Comparison of ENCODE assay signal across 8 cellular contexts in genomic region chr18:5295231-5295920, GRCh38. TPM values are rescaled to one million over a fixed set of nuclear protein-coding genes. Genes with fewer than 3 reads are reported as not detected.
A peak's percentile ranks its signal among the peaks of the same experiment; 100 is the strongest.
DNase-seq lines count a peak whose midpoint lies in the region; ATAC-seq and TF ChIP-seq lines count a peak whose summit lies in the region.

TSS of gene ZBTB14 (minus strand) at chr18:5295726. CDS start at chr18:5293246, 2,480 bp downstream.

- H3K27me3 Mint-ChIP-seq in CD8-positive, alpha-beta T cell (ENCODE audit: low read depth), result peaks cover 5% of the 10 kb centered on the region
- H3K27me3 Mint-ChIP-seq in activated naive CD8-positive, alpha-beta T cell treated with anti-CD3 and anti-CD28 coated beads for 36 hours, result peaks cover 4% of the 10 kb centered on the region
- peaks cover 18% of the 10 kb centered on the region for H3K27me3 Mint-ChIP-seq in osteocyte (ENCODE audit: unreplicated experiment)

- peak within 1 kb of the TSS; percentile 92 for H3K4me3 ChIP-seq in CD8-positive, alpha-beta T cell (ENCODE audit: low read depth, low read length)
- H3K4me3 ChIP-seq in SK-N-MC (peak within 1 kb of the TSS; percentile 90), thyroid gland (replicated peaks in 1 of 3) (peak within 1 kb of the TSS; percentile 69 to 99 (median 83))

- no peaks in the 10 kb centered on the region for H3K9me3 ChIP-seq in CD8-positive, alpha-beta T cell (ENCODE audit: low read length)
- H3K9me3 ChIP-seq in SK-N-MC (ENCODE audit: low read depth, low read length) (no peaks in the 10 kb centered on the region), thyroid gland (no peaks in the 10 kb centered on the region)

- H3K9ac ChIP-seq in SK-N-MC (ENCODE audit: insufficient read length), result peak within 1 kb of the TSS; percentile 86

- peak; percentile 47 to 84 (median 67) for DNase-seq in CD8-positive, alpha-beta T cell
- no peak for DNase-seq in SK-N-MC (ENCODE audit: low read depth, low spot score)
- peak; percentile 75 for DNase-seq in activated naive CD8-positive, alpha-beta T cell treated with anti-CD3 and anti-CD28 coated beads for 36 hours
- peak in 38 of 42 donors; percentile 11 to 82 (median 64) for DNase-seq in head of caudate nucleus
- DNase-seq in osteocyte (ENCODE audit: extremely low spot score, unreplicated experiment), result peak; percentile 89
- DNase-seq in thyroid gland, result peak; percentile 72 to 73

- ATAC-seq in CD8-positive, alpha-beta T cell, result peak; percentile 37
- ATAC-seq in GM19372 (IDR thresholded peaks at IDR 0.05; ENCODE audit: low read depth, unreplicated experiment) (peak; percentile 33), HG03520 (IDR thresholded peaks at IDR 0.05; ENCODE audit: unreplicated experiment) (peak; percentile 28)

- peak within 1 kb of the TSS; percentile 90 for H3K27ac ChIP-seq in CD8-positive, alpha-beta T cell (ENCODE audit: low read depth, low read length)
- H3K27ac ChIP-seq in SK-N-MC (peak within 1 kb of the TSS; percentile 92), thyroid gland (peak within 1 kb of the TSS; percentile 95 to 98 (median 98))

- CTCF ChIA-PET in CD8-positive, alpha-beta T cell (lab: Charles Lee), result interaction anchor here (1.4 to 3.9 kb wide), 2 partner anchors 19 to 57 kb away, joined by 4 to 27 read pairs; no protein-coding TSS in a partner anchor

- 0% methylated on average over 6 of the region's 116 CpGs; no CpG with 5 or more reads in 1 of the 2 donors for WGBS in thyroid gland, 2 donors

- no peaks in the 10 kb centered on the region for H3K9me3 Mint-ChIP-seq in CD8-positive, alpha-beta T cell
- H3K9me3 Mint-ChIP-seq in activated naive CD8-positive, alpha-beta T cell treated with anti-CD3 and anti-CD28 coated beads for 36 hours, result no peaks in the 10 kb centered on the region
- H3K9me3 Mint-ChIP-seq in osteocyte (ENCODE audit: unreplicated experiment), result no peaks in the 10 kb centered on the region

- POLR2A ChIA-PET in CD8-positive, alpha-beta T cell (lab: Charles Lee), result interaction anchor here (0.6 to 5.7 kb wide), 25 partner anchors 9 to 1844 kb away, joined by 3 to 192 read pairs (median 5); no protein-coding TSS in a partner anchor

- H3K4me1 ChIP-seq in CD8-positive, alpha-beta T cell (ENCODE audit: insufficient read depth, low read length), result peaks cover 27% of the 10 kb centered on the region
- no peaks in the 10 kb centered on the region for H3K4me1 ChIP-seq in thyroid gland

- H3K4me3 Mint-ChIP-seq in CD8-positive, alpha-beta T cell, result peak within 1 kb of the TSS; percentile 93
- peak within 1 kb of the TSS; percentile 93 for H3K4me3 Mint-ChIP-seq in activated naive CD8-positive, alpha-beta T cell treated with anti-CD3 and anti-CD28 coated beads for 36 hours
- peak within 1 kb of the TSS; percentile 91 for H3K4me3 Mint-ChIP-seq in osteocyte (ENCODE audit: unreplicated experiment)

- H3K36me3 ChIP-seq in CD8-positive, alpha-beta T cell (ENCODE audit: insufficient read depth, low read length), result peaks cover 12% of the 10 kb centered on the region
- H3K36me3 ChIP-seq in SK-N-MC (ENCODE audit: insufficient read depth, low read length), result peaks cover 23% of the 10 kb centered on the region; the same call in 1 of the 2 replicates
- H3K36me3 ChIP-seq in thyroid gland, result peaks cover 12 to 13% of the 10 kb centered on the region in 2 donors

- intact Hi-C loops in CD8-positive, alpha-beta T cell (cut with DNase I, micrococcal nuclease), result loop anchor here (5.0 to 10.0 kb wide), 2 partner anchors 191 to 1848 kb away; no protein-coding TSS in a partner anchor
- intact Hi-C loops in head of caudate nucleus (cut with DNase I) (loop anchor here (2.0 to 5.0 kb wide), 2 partner anchors 57 to 122 kb away; no protein-coding TSS in a partner anchor), thyroid gland (cut with DNase I) (loop anchor here (5.0 kb wide), 1 partner anchor 58 kb away; no protein-coding TSS in a partner anchor)

- peaks cover 37% of the 10 kb centered on the region for H3K4me1 Mint-ChIP-seq in CD8-positive, alpha-beta T cell (ENCODE audit: low read depth)
- peaks cover 35% of the 10 kb centered on the region for H3K4me1 Mint-ChIP-seq in activated naive CD8-positive, alpha-beta T cell treated with anti-CD3 and anti-CD28 coated beads for 36 hours
- peaks cover 16% of the 10 kb centered on the region for H3K4me1 Mint-ChIP-seq in osteocyte (ENCODE audit: unreplicated experiment)

- TF ChIP-seq CTCF in CD8-positive, alpha-beta T cell (IDR thresholded peaks at IDR 0.05), result no peak
- TF ChIP-seq CTCF in osteocyte (IDR thresholded peaks at IDR 0.05) (no peak), thyroid gland (IDR thresholded peaks at IDR 0.05) (no peak)

- peak in 1 of 2 donors; percentile 55 for TF ChIP-seq POLR2A in thyroid gland (IDR thresholded peaks at IDR 0.05)

- peaks cover 30% of the 10 kb centered on the region for H3K36me3 Mint-ChIP-seq in CD8-positive, alpha-beta T cell
- peaks cover 34% of the 10 kb centered on the region for H3K36me3 Mint-ChIP-seq in activated naive CD8-positive, alpha-beta T cell treated with anti-CD3 and anti-CD28 coated beads for 36 hours
- H3K36me3 Mint-ChIP-seq in osteocyte (ENCODE audit: unreplicated experiment), result peaks cover 18% of the 10 kb centered on the region

- H3K27me3 ChIP-seq in CD8-positive, alpha-beta T cell (ENCODE audit: insufficient read depth, low read length), result no peaks in the 10 kb centered on the region
- H3K27me3 ChIP-seq in thyroid gland, result no peaks in the 10 kb centered on the region

- peak within 1 kb of the TSS; percentile 99 for H3K27ac Mint-ChIP-seq in CD8-positive, alpha-beta T cell
- H3K27ac Mint-ChIP-seq in activated naive CD8-positive, alpha-beta T cell treated with anti-CD3 and anti-CD28 coated beads for 36 hours, result peak within 1 kb of the TSS; percentile 97
- H3K27ac Mint-ChIP-seq in osteocyte (ENCODE audit: unreplicated experiment), result peak within 1 kb of the TSS; percentile 97

RNA-seq across cellular contexts. Expression of gene ZBTB14, which starts in this region (rescaled TPM):
- total RNA-seq in CD8-positive, alpha-beta T cell, result 10 to 100 TPM; 20.4 to 21.6 TPM
- 10 to 100 TPM; 22.6 to 23.8 TPM for total RNA-seq in activated naive CD8-positive, alpha-beta T cell treated with anti-CD3 and anti-CD28 coated beads for 36 hours
- total RNA-seq in osteocyte, result 14.2 and 14.4 TPM in 2 replicates
- 10 to 100 TPM; 16.1 to 23.6 (median 18.4) TPM for total RNA-seq in thyroid gland
